8 cellular contexts compared by ENCODE assay signal in genomic region chr10:51879238-51879637, GRCh38.
A peak's percentile ranks its signal among the peaks of the same experiment; 100 is the strongest.
DNase-seq lines count a peak whose midpoint lies in the region; ATAC-seq, FAIRE-seq and TF ChIP-seq lines count a peak whose summit lies in the region.

No MANE protein-coding gene starts in this region.

- H2AFZ ChIP-seq in hepatocyte, result no peak overlapping the region

- H3K4me1 ChIP-seq in CD8-positive, alpha-beta T cell (ENCODE audit: insufficient read depth, low read length), result no peaks in the 10 kb centered on the region
- H3K4me1 ChIP-seq in hepatocyte (ENCODE audit: insufficient read depth), result no peaks in the 10 kb centered on the region

- no peak for DNase-seq in CD8-positive, alpha-beta T cell
- DNase-seq in activated naive CD4-positive, alpha-beta T cell treated with anti-CD3 and anti-CD28 coated beads, Interleukin-2, amount 50 U/mL, for 72 hours (ENCODE audit: low spot score in 2 of 2), result peak in 1 of 2 donors; percentile 8
- peak; percentile 53 for DNase-seq in hepatocyte (ENCODE audit: low spot score)
- peak; percentile 45 for DNase-seq in urothelium cell line (ENCODE audit: low spot score)
- DNase-seq in GOT3 (lab: John Stamatoyannopoulos, UW), result no peak
- DNase-seq in NCI-H748 (lab: John Stamatoyannopoulos, UW; ENCODE audit: unreplicated experiment), result no peak

- no peaks in the 10 kb centered on the region for H3K9me3 ChIP-seq in CD8-positive, alpha-beta T cell (ENCODE audit: low read length)
- H3K9me3 ChIP-seq in hepatocyte (ENCODE audit: low read depth), result no peaks in the 10 kb centered on the region

- intact Hi-C loops in CD8-positive, alpha-beta T cell (cut with DNase I, micrococcal nuclease), result no loop called here

- H3K9me2 ChIP-seq in hepatocyte (replicated peaks; ENCODE audit: insufficient read depth), result no peaks in the 10 kb centered on the region

- H3K36me3 ChIP-seq in CD8-positive, alpha-beta T cell (ENCODE audit: insufficient read depth, low read length), result no peaks in the 10 kb centered on the region
- no peaks in the 10 kb centered on the region for H3K36me3 ChIP-seq in hepatocyte (replicated peaks; ENCODE audit: insufficient read depth, low read depth)

- H3K4me3 ChIP-seq in CD8-positive, alpha-beta T cell (ENCODE audit: low read depth, low read length), result no peak overlapping the region
- H3K4me3 ChIP-seq in hepatocyte, result no peak overlapping the region

- POLR2A ChIA-PET in CD8-positive, alpha-beta T cell (lab: Charles Lee), result no interaction called here

- FAIRE-seq in urothelium cell line (lab: Jason Lieb, UNC), result no peak

- peaks cover 6% of the 10 kb centered on the region for H3K4me1 Mint-ChIP-seq in CD8-positive, alpha-beta T cell (ENCODE audit: low read depth)

- no peaks in the 10 kb centered on the region for H3K9me3 Mint-ChIP-seq in CD8-positive, alpha-beta T cell
- H3K9me3 Mint-ChIP-seq in activated naive CD4-positive, alpha-beta T cell treated with anti-CD3 and anti-CD28 coated beads, Interleukin-2, amount 50 U/mL, for 72 hours, result peaks cover 0 to 5% of the 10 kb centered on the region in 2 donors

- CTCF ChIA-PET in CD8-positive, alpha-beta T cell (lab: Charles Lee), result no interaction called here

- H3K27me3 Mint-ChIP-seq in CD8-positive, alpha-beta T cell (ENCODE audit: low read depth), result no peaks in the 10 kb centered on the region

- ATAC-seq in CD8-positive, alpha-beta T cell, result peak; percentile 36
- ATAC-seq in GM19397 (IDR thresholded peaks at IDR 0.05; ENCODE audit: unreplicated experiment) (peak; percentile 90), HG03378 (IDR thresholded peaks at IDR 0.05; ENCODE audit: unreplicated experiment) (peak; percentile 94)
- ATAC-seq in activated naive CD4-positive, alpha-beta T cell treated with anti-CD3 and anti-CD28 coated beads, Interleukin-2, amount 50 U/mL, for 72 hours, result peak; percentile 98 to 99

- no peaks in the 10 kb centered on the region for H3K79me2 ChIP-seq in hepatocyte

- TF ChIP-seq CTCF in CD8-positive, alpha-beta T cell (IDR thresholded peaks at IDR 0.05), result no peak
- TF ChIP-seq CTCF in hepatocyte (IDR thresholded peaks at IDR 0.05; ENCODE audit: poor library complexity), result no peak

- no peaks in the 10 kb centered on the region for H3K36me3 Mint-ChIP-seq in CD8-positive, alpha-beta T cell
- no peaks in the 10 kb centered on the region for H3K36me3 Mint-ChIP-seq in activated naive CD4-positive, alpha-beta T cell treated with anti-CD3 and anti-CD28 coated beads, Interleukin-2, amount 50 U/mL, for 72 hours

- H3K27ac Mint-ChIP-seq in CD8-positive, alpha-beta T cell, result no peak overlapping the region
- peak overlapping the region in 1 of 2 donors; percentile 27 for H3K27ac Mint-ChIP-seq in activated naive CD4-positive, alpha-beta T cell treated with anti-CD3 and anti-CD28 coated beads, Interleukin-2, amount 50 U/mL, for 72 hours

- WGBS in hepatocyte (ENCODE audit: low lambda C conversion rate, missing lambda C conversion rate), result 23% methylated on average over 1 of the region's 1 CpG

- H3K4me2 ChIP-seq in hepatocyte, result peak overlapping the region; percentile 54

- H3K27ac ChIP-seq in CD8-positive, alpha-beta T cell (ENCODE audit: low read depth, low read length), result no peak overlapping the region
- peak overlapping the region; percentile 47 for H3K27ac ChIP-seq in hepatocyte

- H3K4me3 Mint-ChIP-seq in CD8-positive, alpha-beta T cell, result peak overlapping the region; percentile 36

- no peaks in the 10 kb centered on the region for H3K27me3 ChIP-seq in CD8-positive, alpha-beta T cell (ENCODE audit: insufficient read depth, low read length)
- no peaks in the 10 kb centered on the region for H3K27me3 ChIP-seq in hepatocyte

- no peaks in the 10 kb centered on the region for H4K20me1 ChIP-seq in hepatocyte (ENCODE audit: insufficient read depth, poor library complexity, severe bottlenecking)

Comparison
In these comparisons a context has a peak if more than half of its experiments do, and no peak if none do; other contexts are left out.
1. ATAC-seq: peak in every context shown above with its lines; median percentile 98 in activated naive CD4-positive, alpha-beta T cell treated with anti-CD3 and anti-CD28 coated beads, Interleukin-2, amount 50 U/mL, for 72 hours; 94 in HG03378; 90 in GM19397; 36 in CD8-positive, alpha-beta T cell.
2. DNase-seq: peak in hepatocyte (single experiment) and urothelium cell line (single experiment); none in CD8-positive, alpha-beta T cell (0 of 7), GOT3 (single experiment) and NCI-H748 (single experiment).